In the genomic region with DNA sequence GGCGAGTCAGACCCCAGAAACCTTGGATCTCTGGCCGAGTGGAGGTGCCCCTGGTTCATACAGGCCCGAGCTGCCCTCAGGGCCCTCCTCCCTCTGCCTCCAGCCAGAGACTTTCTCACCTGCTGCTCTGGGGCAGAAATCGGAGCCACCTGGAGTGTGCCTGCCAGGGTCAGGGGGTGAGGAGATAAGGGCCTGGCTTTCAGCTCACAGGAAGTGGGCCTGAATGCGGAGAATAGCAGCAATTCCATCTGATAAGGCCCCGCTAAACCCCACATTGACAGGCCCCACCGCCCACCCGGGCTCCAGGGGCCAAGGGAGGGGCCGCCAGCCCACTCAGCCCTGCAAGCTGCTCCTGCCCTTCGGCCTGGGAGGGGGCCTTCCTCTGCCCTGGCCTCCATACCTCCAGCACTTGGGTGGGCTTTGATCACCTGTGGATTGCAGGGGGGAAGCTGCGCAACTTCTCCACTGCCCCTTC, we compare ENCODE assay signal across 20 cellular contexts.
DNase-seq lines count a peak whose midpoint lies in the region; ATAC-seq, FAIRE-seq and TF ChIP-seq lines count a peak whose summit lies in the region.
"Had no signal": no experiment of that assay in that cellular context is flagged by ENCODE, and none has a peak within 500 bp of the region (broad histone marks: within the 10 kb centered on the region; RNA-seq: fewer than 3 reads in every experiment).

No MANE protein-coding gene starts in this region.

- no peak overlapping the region for H3K4me2 ChIP-seq in H9 (ENCODE audit: insufficient read depth, insufficient read length, low read length)
- H3K4me2 ChIP-seq: KMS-11 had no signal

- no peak overlapping the region for H3K4ac ChIP-seq in H9 (ENCODE audit: low read depth, low read length)

- CTCF ChIA-PET in HEK293T (lab: Yijun Ruan, JAX) = interaction anchor here (1.0 to 1.6 kb wide), 3 partner anchors 17 to 20 kb away, joined by 3 to 4 read pairs (median 3); no protein-coding TSS in a partner anchor

- no peak for FAIRE-seq in pancreas (lab: Jason Lieb, UNC)
- FAIRE-seq: G401.6 had no signal

- no peaks in the 10 kb centered on the region; the same call in 1 of the 2 replicates for H3K27me3 Mint-ChIP-seq in H9 (ENCODE audit: low read depth)

- H3K4me3 Mint-ChIP-seq in H9 = no peak overlapping the region
- H3K4me3 Mint-ChIP-seq in stimulated activated effector memory CD8-positive, alpha-beta T cell treated with anti-CD3 and anti-CD28 coated beads, Interleukin-12 subunit alpha, Interleukin-12 subunit beta, amount 100 ng/mL, for 72 hours = no peak overlapping the region
- H3K4me3 Mint-ChIP-seq: CD14-positive monocyte had no signal

- H4K91ac ChIP-seq in H9 (ENCODE audit: insufficient read length, low read depth, low read length) = no peak overlapping the region

- peak; percentile 15 for DNase-seq in DMS79 treated with DMSO at 0.1 percent for 48 hours (lab: John Stamatoyannopoulos, UW)
- DNase-seq in H9 = no peak
- DNase-seq in coronary artery (ENCODE audit: low spot score) = no peak
- DNase-seq in pancreas = peak in 1 of 6 donors; percentile 29
- no peak for DNase-seq in HEK293T (ENCODE audit: extremely low spot score)
- DNase-seq in superior temporal gyrus (ENCODE audit: extremely low spot score) = no peak
- DNase-seq in stimulated activated effector memory CD8-positive, alpha-beta T cell treated with anti-CD3 and anti-CD28 coated beads, Interleukin-12 subunit alpha, Interleukin-12 subunit beta, amount 100 ng/mL, for 72 hours (ENCODE audit: low spot score in 2 of 2) = no peak
- DNase-seq in NOMO-1 (lab: John Stamatoyannopoulos, UW; ENCODE audit: unreplicated experiment in 2 of 2) = no peak
- DNase-seq: HCEC 1CT, MV-4-11, NCI-H187 treated with DMSO at 0.1 percent for 48 hours, NCI-H345, NCI-H524 treated with DMSO at 0.1 percent for 48 hours, PC-3, RPMI8226, SIG-M5 had no signal

- no CpG with 5 or more reads among the region's 11 CpGs for whole genome bisulfite sequencing in H9 (ENCODE audit: extremely low coverage, insufficient read length, low lambda C conversion rate)
- WGBS in pancreas, 2 donors = 53% methylated on average over 10 to 11 of the region's 11 CpGs

- no peak overlapping the region for H2AK5ac ChIP-seq in H9 (ENCODE audit: insufficient read length, low read length)

- H3K18ac ChIP-seq in H9 (ENCODE audit: insufficient read length, low read depth, low read length) = no peak overlapping the region

- no peak overlapping the region for H3K4me3 ChIP-seq in coronary artery
- no peak overlapping the region for H3K4me3 ChIP-seq in pancreas

- H4K5ac ChIP-seq in H9 (ENCODE audit: insufficient read length, low read depth, low read length) = no peak overlapping the region

- H3K4me1 Mint-ChIP-seq in H9 = peaks cover 0 to 7% of the 10 kb centered on the region in 2 experiments; a peak in 3 of 4 replicates
- no peaks in the 10 kb centered on the region for H3K4me1 Mint-ChIP-seq in stimulated activated effector memory CD8-positive, alpha-beta T cell treated with anti-CD3 and anti-CD28 coated beads, Interleukin-12 subunit alpha, Interleukin-12 subunit beta, amount 100 ng/mL, for 72 hours
- H3K4me1 Mint-ChIP-seq: CD14-positive monocyte had no signal

- no peaks in the 10 kb centered on the region for H3K79me2 ChIP-seq in H9 (ENCODE audit: insufficient read depth, low read length)

- TF ChIP-seq CTCF in H9 (conservative IDR thresholded peaks at IDR 0.05) = no peak
- no peak for TF ChIP-seq CTCF in coronary artery (IDR thresholded peaks at IDR 0.05)
- TF ChIP-seq CTCF in pancreas (IDR thresholded peaks at IDR 0.05) = no peak

- no peaks in the 10 kb centered on the region for H4K20me1 ChIP-seq in H9 (ENCODE audit: control insufficient read depth, insufficient read depth, insufficient read length)

- no peaks in the 10 kb centered on the region for H3K23me2 ChIP-seq in H9 (ENCODE audit: insufficient read length, low read depth, low read length, poor library complexity, severe bottlenecking)

- intact Hi-C loops in pancreas (cut with DNase I) = no loop called here

- H2BK15ac ChIP-seq in H9 (ENCODE audit: low read depth, low read length) = peak overlapping the region; percentile 69; the same call in 1 of the 2 replicates

- no peak overlapping the region for H3K23ac ChIP-seq in H9 (ENCODE audit: insufficient read length, low read depth, low read length)

- H3K36me3 ChIP-seq in pancreas = no peaks in the 10 kb centered on the region

- H4K8ac ChIP-seq in H9 (replicated peaks; ENCODE audit: insufficient read length, low read depth, low read length) = no peak overlapping the region

- H2AFZ ChIP-seq in H9 (ENCODE audit: low read length) = no peak overlapping the region

- POLR2A ChIA-PET in HEK293T (lab: Yijun Ruan, JAX) = no interaction called here

- no peak overlapping the region for H2BK12ac ChIP-seq in H9 (ENCODE audit: insufficient read length, low read depth, low read length)

- H3K27me3 ChIP-seq in H9 (ENCODE audit: insufficient read depth, low read length) = no peaks in the 10 kb centered on the region
- no peaks in the 10 kb centered on the region for H3K27me3 ChIP-seq in pancreas

- no peak overlapping the region; the same call in 1 of the 2 replicates for H3K14ac ChIP-seq in H9 (ENCODE audit: insufficient read depth, low read length)

- no peak overlapping the region for H2BK5ac ChIP-seq in H9 (ENCODE audit: insufficient read length, low read length)

- no peaks in the 10 kb centered on the region for H3K4me1 ChIP-seq in H9 (ENCODE audit: insufficient read depth, low read length)
- peaks cover 0 to 18% (median 13%) of the 10 kb centered on the region in 3 donors for H3K4me1 ChIP-seq in pancreas

- peak in 3 of 4 donors; percentile 26 to 42 (median 26) for ATAC-seq in pancreas
- no peak for ATAC-seq in stimulated activated effector memory CD8-positive, alpha-beta T cell treated with anti-CD3 and anti-CD28 coated beads, Interleukin-12 subunit alpha, Interleukin-12 subunit beta, amount 100 ng/mL, for 72 hours
- ATAC-seq: PC-3, SK-N-SH treated with all-trans-retinoic acid at 6 μM for 48 hours had no signal

- no peak overlapping the region for H3K27ac Mint-ChIP-seq in H9
- H3K27ac Mint-ChIP-seq in stimulated activated effector memory CD8-positive, alpha-beta T cell treated with anti-CD3 and anti-CD28 coated beads, Interleukin-12 subunit alpha, Interleukin-12 subunit beta, amount 100 ng/mL, for 72 hours = no peak overlapping the region

- no peaks in the 10 kb centered on the region for H3K36me3 Mint-ChIP-seq in H9 (ENCODE audit: insufficient read depth in 1 of 3, low read depth in 3 of 3)
- no peaks in the 10 kb centered on the region for H3K36me3 Mint-ChIP-seq in stimulated activated effector memory CD8-positive, alpha-beta T cell treated with anti-CD3 and anti-CD28 coated beads, Interleukin-12 subunit alpha, Interleukin-12 subunit beta, amount 100 ng/mL, for 72 hours
- H3K36me3 Mint-ChIP-seq: CD14-positive monocyte had no signal

- H3K9me3 Mint-ChIP-seq in H9 = no peaks in the 10 kb centered on the region
- H3K9me3 Mint-ChIP-seq in stimulated activated effector memory CD8-positive, alpha-beta T cell treated with anti-CD3 and anti-CD28 coated beads, Interleukin-12 subunit alpha, Interleukin-12 subunit beta, amount 100 ng/mL, for 72 hours = no peaks in the 10 kb centered on the region

- no peak overlapping the region for H2BK20ac ChIP-seq in H9 (ENCODE audit: low read depth, low read length, poor library complexity, severe bottlenecking)

- H3T11ph ChIP-seq in H9 (ENCODE audit: low read length) = no peak overlapping the region

- H3K27ac ChIP-seq in H9 (ENCODE audit: insufficient read length, low read depth, low read length) (no peak overlapping the region), coronary artery (peak overlapping the region; percentile 48 to 59), pancreas (peak overlapping the region in 1 of 4 donors; percentile 2)
- H3K27ac ChIP-seq: KMS-11 had no signal

- H3K9ac ChIP-seq in H9 (ENCODE audit: extremely low read depth, insufficient read length, low read length) = no peak overlapping the region
- H3K9ac ChIP-seq: KMS-11 had no signal

- no peaks in the 10 kb centered on the region for H3K9me3 ChIP-seq in H9 (ENCODE audit: control insufficient read depth, low read depth, low read length)
- no peaks in the 10 kb centered on the region for H3K9me3 ChIP-seq in pancreas

- H3K56ac ChIP-seq in H9 (ENCODE audit: insufficient read length, low read depth, low read length) = no peak overlapping the region

- no peak overlapping the region for H2BK120ac ChIP-seq in H9 (ENCODE audit: low read depth, low read length, poor library complexity, severe bottlenecking)

- no peaks in the 10 kb centered on the region for H3K79me1 ChIP-seq in H9 (ENCODE audit: insufficient read depth, low read depth, low read length, poor library complexity, severe bottlenecking)

TF ChIP-seq in HEK293T, 16 proteins besides CTCF, POLR2A, EP300 and RAD21:
- TF ChIP-seq FOXA1 (IDR thresholded peaks at IDR 0.05) = no peak
- TF ChIP-seq, protein P1, sequence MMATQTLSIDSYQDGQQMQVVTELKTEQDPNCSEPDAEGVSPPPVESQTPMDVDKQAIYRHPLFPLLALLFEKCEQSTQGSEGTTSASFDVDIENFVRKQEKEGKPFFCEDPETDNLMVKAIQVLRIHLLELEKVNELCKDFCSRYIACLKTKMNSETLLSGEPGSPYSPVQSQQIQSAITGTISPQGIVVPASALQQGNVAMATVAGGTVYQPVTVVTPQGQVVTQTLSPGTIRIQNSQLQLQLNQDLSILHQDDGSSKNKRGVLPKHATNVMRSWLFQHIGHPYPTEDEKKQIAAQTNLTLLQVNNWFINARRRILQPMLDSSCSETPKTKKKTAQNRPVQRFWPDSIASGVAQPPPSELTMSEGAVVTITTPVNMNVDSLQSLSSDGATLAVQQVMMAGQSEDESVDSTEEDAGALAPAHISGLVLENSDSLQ (IDR thresholded peaks at IDR 0.05) = no peak
- TF ChIP-seq SP1 (IDR thresholded peaks at IDR 0.05) = no peak
- TF ChIP-seq SUZ12 (IDR thresholded peaks at IDR 0.05) = no peak
TF ChIP-seq in HEK293T: peak in this region for 0.
